Comparison of ENCODE assay signal across 23 cellular contexts in genomic region chr14:61396279-61396678, GRCh38.
DNase-seq lines count a peak whose midpoint lies in the region; ATAC-seq lines count a peak whose summit lies in the region.
"Had no signal": no experiment of that assay in that cellular context is flagged by ENCODE, and none has a peak within 500 bp of the region (broad histone marks: within the 10 kb centered on the region; RNA-seq: fewer than 3 reads in every experiment).

No MANE protein-coding gene starts in this region.

- intact Hi-C loops in activated CD4-positive, alpha-beta T cell treated with anti-CD3 and anti-CD28 coated beads for 36 hours (cut with DNase I, micrococcal nuclease), result no loop called here

- CTCF ChIA-PET in activated CD4-positive, alpha-beta T cell treated with anti-CD3 and anti-CD28 coated beads for 36 hours (lab: Charles Lee), result interaction anchor here (0.6 to 2.4 kb wide), 5 partner anchors 9 to 58 kb away, joined by 3 to 6 read pairs (median 3); no protein-coding TSS in a partner anchor

- peaks cover 51% of the 10 kb centered on the region for H3K4me1 Mint-ChIP-seq in activated CD4-positive, alpha-beta T cell treated with anti-CD3 and anti-CD28 coated beads for 36 hours
- H3K4me1 Mint-ChIP-seq in activated naive CD4-positive, alpha-beta T cell treated with anti-CD3 and anti-CD28 coated beads, Interleukin-2, amount 50 U/mL, for 24 hours, result peaks cover 99% of the 10 kb centered on the region
- peaks cover 93% of the 10 kb centered on the region for H3K4me1 Mint-ChIP-seq in activated naive CD8-positive, alpha-beta T cell treated with anti-CD3 and anti-CD28 coated beads, Interleukin-2, amount 10 ng/mL, durations not matched to agents 7 days and 5 days
- peaks cover 19% of the 10 kb centered on the region for H3K4me1 Mint-ChIP-seq in stimulated activated naive CD8-positive, alpha-beta T cell treated with anti-CD3 and anti-CD28 coated beads, Interleukin-15, amount 100 ng/mL, for 72 hours
- H3K4me1 Mint-ChIP-seq: stimulated activated naive B cell treated with anti-CD40 and anti-IgM and Interleukin-4, amounts not matched to agents 10 μg/mL and 1 μg/mL and 100 μg/mL, for 72 hours had no signal

- ATAC-seq in activated CD4-positive, alpha-beta T cell treated with anti-CD3 and anti-CD28 coated beads for 36 hours, result no peak
- peak; percentile 18 for ATAC-seq in activated naive CD8-positive, alpha-beta T cell treated with anti-CD3 and anti-CD28 coated beads, Interleukin-2, amount 10 ng/mL, durations not matched to agents 7 days and 5 days (ENCODE audit: low read depth)
- ATAC-seq in stimulated activated naive CD8-positive, alpha-beta T cell treated with anti-CD3 and anti-CD28 coated beads, Interleukin-15, amount 100 ng/mL, for 72 hours, result no peak
- ATAC-seq in esophagus mucosa (no peak), HG03139 (IDR thresholded peaks at IDR 0.05; ENCODE audit: unreplicated experiment) (no peak)
- ATAC-seq: HCT116; lower lobe of right lung; stimulated activated naive B cell treated with anti-CD40 and anti-IgM and Interleukin-4, amounts not matched to agents 10 μg/mL and 1 μg/mL and 100 μg/mL, for 72 hours had no signal

- peak overlapping the region; percentile 0 for H3K27ac Mint-ChIP-seq in activated CD4-positive, alpha-beta T cell treated with anti-CD3 and anti-CD28 coated beads for 36 hours
- peak overlapping the region; percentile 83 for H3K27ac Mint-ChIP-seq in activated naive CD4-positive, alpha-beta T cell treated with anti-CD3 and anti-CD28 coated beads, Interleukin-2, amount 50 U/mL, for 24 hours
- H3K27ac Mint-ChIP-seq in activated naive CD8-positive, alpha-beta T cell treated with anti-CD3 and anti-CD28 coated beads, Interleukin-2, amount 10 ng/mL, durations not matched to agents 7 days and 5 days, result peak overlapping the region; percentile 81
- peak overlapping the region; percentile 35 to 67 for H3K27ac Mint-ChIP-seq in stimulated activated naive CD8-positive, alpha-beta T cell treated with anti-CD3 and anti-CD28 coated beads, Interleukin-15, amount 100 ng/mL, for 72 hours
- H3K27ac Mint-ChIP-seq: activated B cell treated with CpG ODN at 0.5 μM for 24 hours; nephron progenitor cell; stimulated activated naive B cell treated with anti-CD40 and anti-IgM and Interleukin-4, amounts not matched to agents 10 μg/mL and 1 μg/mL and 100 μg/mL, for 72 hours had no signal

- no peaks in the 10 kb centered on the region for H3K27me3 Mint-ChIP-seq in activated CD4-positive, alpha-beta T cell treated with anti-CD3 and anti-CD28 coated beads for 36 hours
- no peaks in the 10 kb centered on the region for H3K27me3 Mint-ChIP-seq in activated naive CD4-positive, alpha-beta T cell treated with anti-CD3 and anti-CD28 coated beads, Interleukin-2, amount 50 U/mL, for 24 hours
- H3K27me3 Mint-ChIP-seq in activated naive CD8-positive, alpha-beta T cell treated with anti-CD3 and anti-CD28 coated beads, Interleukin-2, amount 10 ng/mL, durations not matched to agents 7 days and 5 days, result no peaks in the 10 kb centered on the region
- H3K27me3 Mint-ChIP-seq in stimulated activated naive CD8-positive, alpha-beta T cell treated with anti-CD3 and anti-CD28 coated beads, Interleukin-15, amount 100 ng/mL, for 72 hours, result no peaks in the 10 kb centered on the region

- H3K4me3 Mint-ChIP-seq in activated CD4-positive, alpha-beta T cell treated with anti-CD3 and anti-CD28 coated beads for 36 hours, result no peak overlapping the region
- peak overlapping the region; percentile 62 for H3K4me3 Mint-ChIP-seq in activated naive CD4-positive, alpha-beta T cell treated with anti-CD3 and anti-CD28 coated beads, Interleukin-2, amount 50 U/mL, for 24 hours
- H3K4me3 Mint-ChIP-seq in activated naive CD8-positive, alpha-beta T cell treated with anti-CD3 and anti-CD28 coated beads, Interleukin-2, amount 10 ng/mL, durations not matched to agents 7 days and 5 days, result peak overlapping the region; percentile 39
- peak overlapping the region; percentile 52 to 70 for H3K4me3 Mint-ChIP-seq in stimulated activated naive CD8-positive, alpha-beta T cell treated with anti-CD3 and anti-CD28 coated beads, Interleukin-15, amount 100 ng/mL, for 72 hours
- H3K4me3 Mint-ChIP-seq: activated B cell treated with CpG ODN at 0.5 μM for 24 hours; nephron progenitor cell; stimulated activated naive B cell treated with anti-CD40 and anti-IgM and Interleukin-4, amounts not matched to agents 10 μg/mL and 1 μg/mL and 100 μg/mL, for 72 hours had no signal

- H3K9me3 Mint-ChIP-seq in activated CD4-positive, alpha-beta T cell treated with anti-CD3 and anti-CD28 coated beads for 36 hours (ENCODE audit: low read depth), result no peaks in the 10 kb centered on the region
- no peaks in the 10 kb centered on the region for H3K9me3 Mint-ChIP-seq in activated naive CD4-positive, alpha-beta T cell treated with anti-CD3 and anti-CD28 coated beads, Interleukin-2, amount 50 U/mL, for 24 hours
- no peaks in the 10 kb centered on the region for H3K9me3 Mint-ChIP-seq in activated naive CD8-positive, alpha-beta T cell treated with anti-CD3 and anti-CD28 coated beads, Interleukin-2, amount 10 ng/mL, durations not matched to agents 7 days and 5 days
- no peaks in the 10 kb centered on the region for H3K9me3 Mint-ChIP-seq in stimulated activated naive CD8-positive, alpha-beta T cell treated with anti-CD3 and anti-CD28 coated beads, Interleukin-15, amount 100 ng/mL, for 72 hours
- H3K9me3 Mint-ChIP-seq: activated B cell treated with CpG ODN at 0.5 μM for 24 hours; nephron progenitor cell; stimulated activated naive B cell treated with anti-CD40 and anti-IgM and Interleukin-4, amounts not matched to agents 10 μg/mL and 1 μg/mL and 100 μg/mL, for 72 hours had no signal

- peaks cover 51% of the 10 kb centered on the region for H3K36me3 Mint-ChIP-seq in activated CD4-positive, alpha-beta T cell treated with anti-CD3 and anti-CD28 coated beads for 36 hours (ENCODE audit: low read depth)
- H3K36me3 Mint-ChIP-seq in activated naive CD4-positive, alpha-beta T cell treated with anti-CD3 and anti-CD28 coated beads, Interleukin-2, amount 50 U/mL, for 24 hours, result peaks cover 33% of the 10 kb centered on the region
- peaks cover 57% of the 10 kb centered on the region for H3K36me3 Mint-ChIP-seq in activated naive CD8-positive, alpha-beta T cell treated with anti-CD3 and anti-CD28 coated beads, Interleukin-2, amount 10 ng/mL, durations not matched to agents 7 days and 5 days

- DNase-seq in activated CD4-positive, alpha-beta T cell treated with anti-CD3 and anti-CD28 coated beads for 36 hours, result no peak
- no peak for DNase-seq in activated CD4-positive, alpha-beta T cell treated with anti-CD3 and anti-CD28 coated beads, Interleukin-2, amount 50 U/mL, for 4 hours
- DNase-seq in activated naive CD4-positive, alpha-beta T cell (lab: John Stamatoyannopoulos, UW), result no peak
- DNase-seq in activated naive CD8-positive, alpha-beta T cell treated with anti-CD3 and anti-CD28 coated beads, Interleukin-2, amount 10 ng/mL, durations not matched to agents 7 days and 5 days, result no peak
- no peak for DNase-seq in stimulated activated naive CD8-positive, alpha-beta T cell treated with anti-CD3 and anti-CD28 coated beads, Interleukin-15, amount 100 ng/mL, for 72 hours
- DNase-seq: activated B cell treated with CpG ODN at 0.5 μM for 24 hours; amygdala; brain microvascular endothelial cell; C1 segment of cervical spinal cord; DMS79 treated with DMSO at 0.1 percent for 48 hours; KG1; lower lobe of right lung; MG63; NCI-H1105; NCI-H187 treated with DMSO at 0.1 percent for 48 hours; NCI-H2171; nephron progenitor cell; retina; stimulated activated naive B cell treated with anti-CD40 and anti-IgM and Interleukin-4, amounts not matched to agents 10 μg/mL and 1 μg/mL and 100 μg/mL, for 72 hours had no signal

- POLR2A ChIA-PET in activated CD4-positive, alpha-beta T cell treated with anti-CD3 and anti-CD28 coated beads for 36 hours (lab: Charles Lee), result interaction anchor here (1.0 kb wide), 1 partner anchor 9 kb away, joined by 6 read pairs; no protein-coding TSS in a partner anchor
- POLR2A ChIA-PET in activated naive CD8-positive, alpha-beta T cell treated with anti-CD3 and anti-CD28 coated beads, Interleukin-2, amount 10 ng/mL, durations not matched to agents 7 days and 5 days (lab: Charles Lee), result interaction anchor here (1.2 to 4.7 kb wide), 6 partner anchors 10 to 70 kb away, joined by 3 to 19 read pairs (median 3); no protein-coding TSS in a partner anchor

Comparison
In these comparisons a context has a peak if more than half of its experiments do, and no peak if none do; other contexts are left out.
1. H3K27ac Mint-ChIP-seq: peak in every context shown above with its lines; median percentile 83 in activated naive CD4-positive, alpha-beta T cell treated with anti-CD3 and anti-CD28 coated beads, Interleukin-2, amount 50 U/mL, for 24 hours; 81 in activated naive CD8-positive, alpha-beta T cell treated with anti-CD3 and anti-CD28 coated beads, Interleukin-2, amount 10 ng/mL, durations not matched to agents 7 days and 5 days; 51 in stimulated activated naive CD8-positive, alpha-beta T cell treated with anti-CD3 and anti-CD28 coated beads, Interleukin-15, amount 100 ng/mL, for 72 hours; 0 in activated CD4-positive, alpha-beta T cell treated with anti-CD3 and anti-CD28 coated beads for 36 hours.